ENCODE assay signal across 24 cellular contexts in genomic region chr4:33090910-33091309, GRCh38.
"Had no signal": no experiment of that assay in that cellular context is flagged by ENCODE, and none has a peak within 500 bp of the region (broad histone marks: within the 10 kb centered on the region; RNA-seq: fewer than 3 reads in every experiment).

No MANE protein-coding gene starts in this region.

- H3K9me3 ChIP-seq: breast epithelium, esophagus muscularis mucosa, heart right ventricle, right lobe of liver, suprapubic skin, tibial artery had no signal

- ATAC-seq: foreskin keratinocyte; heart right ventricle; natural killer cell treated with Interleukin-12 subunit alpha and Interleukin-12 subunit beta and Interleukin-15 and Interleukin-18, amount 100 ng/mL, for 72 hours; right lobe of liver had no signal

- DNase-seq: activated CD4-positive, alpha-beta memory T cell treated with anti-CD3 and anti-CD28 coated beads for 36 hours; activated CD4-positive, alpha-beta T cell treated with anti-CD3 and anti-CD28 coated beads, Interleukin-2, amount 10 ng/mL, durations not matched to agents 24 days and 14 days; activated CD4-positive, CD25-positive, alpha-beta regulatory T cell treated with anti-CD3 and anti-CD28 coated beads, Interleukin-2, amount 50 U/mL, for 72 hours; activated CD8-positive, alpha-beta memory T cell treated with anti-CD3 and anti-CD28 coated beads, Interleukin-2, amount 50 U/mL, for 4 hours; activated gamma-delta T cell; activated naive CD4-positive, alpha-beta T cell treated with anti-CD3 and anti-CD28 coated beads, Interleukin-2, amount 10 ng/mL, durations not matched to agents 7 days and 5 days; activated naive CD8-positive, alpha-beta T cell treated with anti-CD3 and anti-CD28 coated beads, Interleukin-2, amount 10 ng/mL, durations not matched to agents 7 days and 5 days; activated T-cell treated with anti-CD3 and anti-CD28 coated beads, Interleukin-2, amount 50 U/mL, for 1 hour; amniotic stem cell; dermis blood vessel endothelial cell; effector CD4-positive, alpha-beta T cell; foreskin keratinocyte; heart right ventricle; midbrain; right lobe of liver; small intestine; stimulated activated CD4-positive, alpha-beta T cell treated with anti-CD3 and anti-CD28 coated beads, Interleukin-15, amount 100 ng/mL, for 24 hours; stimulated activated naive CD4-positive, alpha-beta T cell; T-helper 2 cell; tibial artery had no signal

- H3K36me3 ChIP-seq: breast epithelium, esophagus muscularis mucosa, heart right ventricle, right lobe of liver, suprapubic skin, tibial artery had no signal

- H3K4me3 ChIP-seq: breast epithelium, esophagus muscularis mucosa, heart right ventricle, right lobe of liver, suprapubic skin, tibial artery had no signal

- H3K27ac ChIP-seq: breast epithelium, esophagus muscularis mucosa, foreskin keratinocyte, heart right ventricle, right lobe of liver, suprapubic skin, tibial artery had no signal

- H3K4me1 ChIP-seq: breast epithelium, foreskin keratinocyte, heart right ventricle, right lobe of liver, suprapubic skin, tibial artery had no signal

- H3K27me3 ChIP-seq: breast epithelium, esophagus muscularis mucosa, foreskin keratinocyte, heart right ventricle, right lobe of liver, suprapubic skin, tibial artery had no signal
